ENCODE assay signal across 1 cellular context in the genomic region with DNA sequence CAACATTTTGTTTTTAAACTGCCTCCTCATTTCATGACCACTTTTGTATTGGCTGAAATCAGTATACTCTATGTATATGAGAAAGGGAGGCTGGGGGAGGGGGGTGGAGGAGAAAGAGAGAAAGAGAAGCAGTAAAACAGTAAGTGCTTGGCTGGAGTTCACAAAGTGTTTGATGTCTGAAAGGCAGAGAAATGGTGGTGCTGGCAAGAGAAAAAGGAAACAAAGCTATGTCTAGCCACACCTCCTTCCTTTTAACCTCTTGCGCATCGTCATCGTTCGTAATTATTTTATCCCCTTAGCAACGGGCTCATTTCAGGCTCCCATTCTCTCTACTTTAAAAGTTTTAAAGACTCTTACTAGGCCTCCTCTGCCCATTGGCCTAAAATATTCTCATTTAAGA.
TF ChIP-seq lines count a peak whose summit lies in the region.

No MANE protein-coding gene starts in this region.

TF ChIP-seq in GM23338, 12 proteins besides CTCF, POLR2A, EP300 and RAD21:
- TF ChIP-seq CREB1 (CRISPR knock-in tag; IDR thresholded peaks at IDR 0.05; ENCODE audit: low read depth) (no peak), POLR2AphosphoS5 (IDR thresholded peaks at IDR 0.05; ENCODE audit: low read depth) (no peak), JUNB (IDR thresholded peaks at IDR 0.05; ENCODE audit: unreplicated experiment) (no peak), ZNF331 (CRISPR knock-in tag; IDR thresholded peaks at IDR 0.05; ENCODE audit: low read depth) (no peak), EZH2phosphoT487 (IDR thresholded peaks at IDR 0.05; ENCODE audit: unreplicated experiment) (no peak), NANOG (IDR thresholded peaks at IDR 0.05; ENCODE audit: borderline replicate concordance) (no peak), ZNF114 (CRISPR knock-in tag; IDR thresholded peaks at IDR 0.05) (no peak), EZH2 (IDR thresholded peaks at IDR 0.05; ENCODE audit: low read depth, unreplicated experiment) (no peak)
- TF ChIP-seq, protein P1, sequence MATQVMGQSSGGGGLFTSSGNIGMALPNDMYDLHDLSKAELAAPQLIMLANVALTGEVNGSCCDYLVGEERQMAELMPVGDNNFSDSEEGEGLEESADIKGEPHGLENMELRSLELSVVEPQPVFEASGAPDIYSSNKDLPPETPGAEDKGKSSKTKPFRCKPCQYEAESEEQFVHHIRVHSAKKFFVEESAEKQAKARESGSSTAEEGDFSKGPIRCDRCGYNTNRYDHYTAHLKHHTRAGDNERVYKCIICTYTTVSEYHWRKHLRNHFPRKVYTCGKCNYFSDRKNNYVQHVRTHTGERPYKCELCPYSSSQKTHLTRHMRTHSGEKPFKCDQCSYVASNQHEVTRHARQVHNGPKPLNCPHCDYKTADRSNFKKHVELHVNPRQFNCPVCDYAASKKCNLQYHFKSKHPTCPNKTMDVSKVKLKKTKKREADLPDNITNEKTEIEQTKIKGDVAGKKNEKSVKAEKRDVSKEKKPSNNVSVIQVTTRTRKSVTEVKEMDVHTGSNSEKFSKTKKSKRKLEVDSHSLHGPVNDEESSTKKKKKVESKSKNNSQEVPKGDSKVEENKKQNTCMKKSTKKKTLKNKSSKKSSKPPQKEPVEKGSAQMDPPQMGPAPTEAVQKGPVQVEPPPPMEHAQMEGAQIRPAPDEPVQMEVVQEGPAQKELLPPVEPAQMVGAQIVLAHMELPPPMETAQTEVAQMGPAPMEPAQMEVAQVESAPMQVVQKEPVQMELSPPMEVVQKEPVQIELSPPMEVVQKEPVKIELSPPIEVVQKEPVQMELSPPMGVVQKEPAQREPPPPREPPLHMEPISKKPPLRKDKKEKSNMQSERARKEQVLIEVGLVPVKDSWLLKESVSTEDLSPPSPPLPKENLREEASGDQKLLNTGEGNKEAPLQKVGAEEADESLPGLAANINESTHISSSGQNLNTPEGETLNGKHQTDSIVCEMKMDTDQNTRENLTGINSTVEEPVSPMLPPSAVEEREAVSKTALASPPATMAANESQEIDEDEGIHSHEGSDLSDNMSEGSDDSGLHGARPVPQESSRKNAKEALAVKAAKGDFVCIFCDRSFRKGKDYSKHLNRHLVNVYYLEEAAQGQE (IDR thresholded peaks at IDR 0.05; ENCODE audit: unreplicated experiment), result no peak
- TF ChIP-seq, protein P2, sequence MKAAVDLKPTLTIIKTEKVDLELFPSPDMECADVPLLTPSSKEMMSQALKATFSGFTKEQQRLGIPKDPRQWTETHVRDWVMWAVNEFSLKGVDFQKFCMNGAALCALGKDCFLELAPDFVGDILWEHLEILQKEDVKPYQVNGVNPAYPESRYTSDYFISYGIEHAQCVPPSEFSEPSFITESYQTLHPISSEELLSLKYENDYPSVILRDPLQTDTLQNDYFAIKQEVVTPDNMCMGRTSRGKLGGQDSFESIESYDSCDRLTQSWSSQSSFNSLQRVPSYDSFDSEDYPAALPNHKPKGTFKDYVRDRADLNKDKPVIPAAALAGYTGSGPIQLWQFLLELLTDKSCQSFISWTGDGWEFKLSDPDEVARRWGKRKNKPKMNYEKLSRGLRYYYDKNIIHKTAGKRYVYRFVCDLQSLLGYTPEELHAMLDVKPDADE (IDR thresholded peaks at IDR 0.05), result no peak
